Comparison of ENCODE assay signal across 1 cellular context in the genomic region with DNA sequence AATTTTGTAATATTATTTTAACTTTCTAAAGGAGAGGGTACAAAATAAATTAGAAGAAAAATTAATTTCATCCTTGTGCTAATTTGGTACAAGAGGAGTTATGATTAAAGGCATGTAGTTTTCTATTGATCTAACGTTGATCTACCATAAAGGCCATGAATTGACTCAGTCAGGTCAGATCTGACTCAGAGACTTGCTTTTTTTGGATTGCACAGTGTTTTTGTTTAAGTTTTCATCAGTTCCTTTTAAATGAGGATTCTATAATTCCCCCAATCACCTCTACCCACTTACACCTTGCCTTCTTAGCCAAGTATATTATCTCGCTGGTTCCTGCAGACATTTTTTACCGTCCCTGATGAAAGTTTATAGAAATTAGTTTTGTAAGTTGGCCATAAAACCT.
A peak's percentile ranks its signal among the peaks of the same experiment; 100 is the strongest.
TF ChIP-seq lines count a peak whose summit lies in the region.

No MANE protein-coding gene starts in this region.

TF ChIP-seq in GM12878, 131 proteins besides CTCF, POLR2A, EP300 and RAD21 (continues in another document):
- TF ChIP-seq, protein P1, sequence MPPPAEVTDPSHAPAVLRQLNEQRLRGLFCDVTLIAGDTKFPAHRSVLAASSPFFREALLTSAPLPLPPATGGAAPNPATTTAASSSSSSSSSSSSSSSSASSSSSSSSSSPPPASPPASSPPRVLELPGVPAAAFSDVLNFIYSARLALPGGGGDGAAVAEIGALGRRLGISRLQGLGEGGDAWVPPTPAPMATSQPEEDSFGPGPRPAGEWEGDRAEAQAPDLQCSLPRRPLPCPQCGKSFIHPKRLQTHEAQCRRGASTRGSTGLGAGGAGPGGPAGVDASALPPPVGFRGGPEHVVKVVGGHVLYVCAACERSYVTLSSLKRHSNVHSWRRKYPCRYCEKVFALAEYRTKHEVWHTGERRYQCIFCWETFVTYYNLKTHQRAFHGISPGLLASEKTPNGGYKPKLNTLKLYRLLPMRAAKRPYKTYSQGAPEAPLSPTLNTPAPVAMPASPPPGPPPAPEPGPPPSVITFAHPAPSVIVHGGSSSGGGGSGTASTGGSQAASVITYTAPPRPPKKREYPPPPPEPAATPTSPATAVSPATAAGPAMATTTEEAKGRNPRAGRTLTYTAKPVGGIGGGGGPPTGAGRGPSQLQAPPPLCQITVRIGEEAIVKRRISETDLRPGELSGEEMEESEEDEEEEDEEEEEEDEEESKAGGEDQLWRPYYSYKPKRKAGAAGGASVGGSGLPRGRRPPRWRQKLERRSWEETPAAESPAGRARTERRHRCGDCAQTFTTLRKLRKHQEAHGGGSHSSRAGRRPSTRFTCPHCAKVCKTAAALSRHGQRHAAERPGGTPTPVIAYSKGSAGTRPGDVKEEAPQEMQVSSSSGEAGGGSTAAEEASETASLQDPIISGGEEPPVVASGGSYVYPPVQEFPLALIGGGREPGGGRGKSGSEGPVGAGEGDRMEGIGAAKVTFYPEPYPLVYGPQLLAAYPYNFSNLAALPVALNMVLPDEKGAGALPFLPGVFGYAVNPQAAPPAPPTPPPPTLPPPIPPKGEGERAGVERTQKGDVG (CRISPR knock-in tag; IDR thresholded peaks at IDR 0.05), result no peak
- TF ChIP-seq JUNB (IDR thresholded peaks at IDR 0.05) (peak; percentile 98), BCL11A (IDR thresholded peaks at IDR 0.05; ENCODE audit: low read depth, low read length) (peak; percentile 45; the same call in 1 of the 2 replicates), ASH2L (IDR thresholded peaks at IDR 0.05; ENCODE audit: borderline replicate concordance, low read depth) (no peak), KAT2A (conservative IDR thresholded peaks at IDR 0.05; ENCODE audit: control insufficient read depth, low read depth, low read length) (no peak), ZNF274 (IDR thresholded peaks at IDR 0.05; ENCODE audit: insufficient read depth, insufficient read length) (no peak), FOXK2 (IDR thresholded peaks at IDR 0.05) (no peak), ZBED1 (IDR thresholded peaks at IDR 0.05; ENCODE audit: borderline replicate concordance) (no peak), ZNF622 (IDR thresholded peaks at IDR 0.05) (no peak), CEBPB (IDR thresholded peaks at IDR 0.05; ENCODE audit: borderline replicate concordance in 1 of 2, low read depth in 2 of 2, low read length in 2 of 2) (no peak), SIN3A (IDR thresholded peaks at IDR 0.05; ENCODE audit: low read depth, low read length) (no peak), SREBF1 (IDR thresholded peaks at IDR 0.05; ENCODE audit: low read length) (no peak), IRF4 (IDR thresholded peaks at IDR 0.05; ENCODE audit: low read depth, low read length) (peak; percentile 83; the same call in 1 of the 2 replicates), PAX8 (IDR thresholded peaks at IDR 0.05) (no peak), EED (IDR thresholded peaks at IDR 0.05; ENCODE audit: low read depth) (0 out of 2 replicates have a peak, but pooled peaks have one; percentile 34), BACH1 (IDR thresholded peaks at IDR 0.05; ENCODE audit: borderline replicate concordance) (no peak), IKZF2 (IDR thresholded peaks at IDR 0.05) (peak in 1 of 2 experiments; percentile 17; a peak in 1 of 4 replicates), PAX5 (IDR thresholded peaks at IDR 0.05; ENCODE audit: borderline replicate concordance, low read depth, low read length) (no peak), MTA3 (IDR thresholded peaks at IDR 0.05; ENCODE audit: borderline replicate concordance, low read length) (no peak), ESRRA (IDR thresholded peaks at IDR 0.05; ENCODE audit: low read length) (no peak), MEF2B (IDR thresholded peaks at IDR 0.05; ENCODE audit: partially characterized antibody, poor library complexity, severe bottlenecking) (no peak), RFX5 (IDR thresholded peaks at IDR 0.05; ENCODE audit: low read depth, low read length) (no peak), CREM (IDR thresholded peaks at IDR 0.05; ENCODE audit: low read depth) (peak; percentile 49; the same call in 1 of the 2 replicates), TBL1XR1 (IDR thresholded peaks at IDR 0.05; ENCODE audit: low read depth, low read length) (no peak), SRF (IDR thresholded peaks at IDR 0.05; ENCODE audit: low read depth in 2 of 2, low read length in 2 of 2) (0 out of 4 replicates have a peak, but pooled peaks of 1 of the 2 experiments have one; percentile 35), MTA2 (IDR thresholded peaks at IDR 0.05; ENCODE audit: low read depth) (peak; percentile 29; the same call in 1 of the 2 replicates), MEF2A (IDR thresholded peaks at IDR 0.05; ENCODE audit: insufficient read depth, low read depth, low read length) (peak; percentile 87; the same call in 1 of the 2 replicates), TCF12 (IDR thresholded peaks at IDR 0.05; ENCODE audit: low read depth, low read length) (no peak), MYC (IDR thresholded peaks at IDR 0.05; ENCODE audit: insufficient read depth, insufficient read length, insufficient replicate concordance, low read length, severe bottlenecking) (no peak), FOS (IDR thresholded peaks at IDR 0.05; ENCODE audit: borderline replicate concordance, extremely low read depth, insufficient read length) (no peak), TCF7 (IDR thresholded peaks at IDR 0.05; ENCODE audit: borderline replicate concordance) (peak; percentile 73; the same call in 1 of the 2 replicates), RUNX3 (IDR thresholded peaks at IDR 0.05; ENCODE audit: low read length) (peak; percentile 74), SUZ12 (IDR thresholded peaks at IDR 0.05; ENCODE audit: unreplicated experiment) (no peak), ETV6 (conservative IDR thresholded peaks at IDR 0.05 in 1 of 2, IDR thresholded peaks at IDR 0.05 in 1 of 2; ENCODE audit: borderline replicate concordance in 1 of 2, low read depth in 1 of 2) (peak in 1 of 2 experiments; percentile 33; a peak in 1 of 4 replicates), ZZZ3 (IDR thresholded peaks at IDR 0.05; ENCODE audit: control insufficient read depth, insufficient read length, low read depth) (no peak), CREB1 (IDR thresholded peaks at IDR 0.05; ENCODE audit: low read depth) (no peak), KDM1A (IDR thresholded peaks at IDR 0.05; ENCODE audit: borderline replicate concordance) (no peak), NFIC (IDR thresholded peaks at IDR 0.05; ENCODE audit: low read depth, low read length) (peak; percentile 83), CBX3 (IDR thresholded peaks at IDR 0.05; ENCODE audit: borderline replicate concordance, low read depth) (no peak)
- TF ChIP-seq, protein P2, sequence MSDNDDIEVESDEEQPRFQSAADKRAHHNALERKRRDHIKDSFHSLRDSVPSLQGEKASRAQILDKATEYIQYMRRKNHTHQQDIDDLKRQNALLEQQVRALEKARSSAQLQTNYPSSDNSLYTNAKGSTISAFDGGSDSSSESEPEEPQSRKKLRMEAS (IDR thresholded peaks at IDR 0.05; ENCODE audit: low read depth, low read length), result no peak
- TF ChIP-seq, protein P3, sequence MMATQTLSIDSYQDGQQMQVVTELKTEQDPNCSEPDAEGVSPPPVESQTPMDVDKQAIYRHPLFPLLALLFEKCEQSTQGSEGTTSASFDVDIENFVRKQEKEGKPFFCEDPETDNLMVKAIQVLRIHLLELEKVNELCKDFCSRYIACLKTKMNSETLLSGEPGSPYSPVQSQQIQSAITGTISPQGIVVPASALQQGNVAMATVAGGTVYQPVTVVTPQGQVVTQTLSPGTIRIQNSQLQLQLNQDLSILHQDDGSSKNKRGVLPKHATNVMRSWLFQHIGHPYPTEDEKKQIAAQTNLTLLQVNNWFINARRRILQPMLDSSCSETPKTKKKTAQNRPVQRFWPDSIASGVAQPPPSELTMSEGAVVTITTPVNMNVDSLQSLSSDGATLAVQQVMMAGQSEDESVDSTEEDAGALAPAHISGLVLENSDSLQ (IDR thresholded peaks at IDR 0.05), result no peak
- TF ChIP-seq, protein P4, sequence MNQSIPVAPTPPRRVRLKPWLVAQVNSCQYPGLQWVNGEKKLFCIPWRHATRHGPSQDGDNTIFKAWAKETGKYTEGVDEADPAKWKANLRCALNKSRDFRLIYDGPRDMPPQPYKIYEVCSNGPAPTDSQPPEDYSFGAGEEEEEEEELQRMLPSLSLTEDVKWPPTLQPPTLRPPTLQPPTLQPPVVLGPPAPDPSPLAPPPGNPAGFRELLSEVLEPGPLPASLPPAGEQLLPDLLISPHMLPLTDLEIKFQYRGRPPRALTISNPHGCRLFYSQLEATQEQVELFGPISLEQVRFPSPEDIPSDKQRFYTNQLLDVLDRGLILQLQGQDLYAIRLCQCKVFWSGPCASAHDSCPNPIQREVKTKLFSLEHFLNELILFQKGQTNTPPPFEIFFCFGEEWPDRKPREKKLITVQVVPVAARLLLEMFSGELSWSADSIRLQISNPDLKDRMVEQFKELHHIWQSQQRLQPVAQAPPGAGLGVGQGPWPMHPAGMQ (IDR thresholded peaks at IDR 0.05; ENCODE audit: borderline replicate concordance), result no peak
- TF ChIP-seq, protein P5, sequence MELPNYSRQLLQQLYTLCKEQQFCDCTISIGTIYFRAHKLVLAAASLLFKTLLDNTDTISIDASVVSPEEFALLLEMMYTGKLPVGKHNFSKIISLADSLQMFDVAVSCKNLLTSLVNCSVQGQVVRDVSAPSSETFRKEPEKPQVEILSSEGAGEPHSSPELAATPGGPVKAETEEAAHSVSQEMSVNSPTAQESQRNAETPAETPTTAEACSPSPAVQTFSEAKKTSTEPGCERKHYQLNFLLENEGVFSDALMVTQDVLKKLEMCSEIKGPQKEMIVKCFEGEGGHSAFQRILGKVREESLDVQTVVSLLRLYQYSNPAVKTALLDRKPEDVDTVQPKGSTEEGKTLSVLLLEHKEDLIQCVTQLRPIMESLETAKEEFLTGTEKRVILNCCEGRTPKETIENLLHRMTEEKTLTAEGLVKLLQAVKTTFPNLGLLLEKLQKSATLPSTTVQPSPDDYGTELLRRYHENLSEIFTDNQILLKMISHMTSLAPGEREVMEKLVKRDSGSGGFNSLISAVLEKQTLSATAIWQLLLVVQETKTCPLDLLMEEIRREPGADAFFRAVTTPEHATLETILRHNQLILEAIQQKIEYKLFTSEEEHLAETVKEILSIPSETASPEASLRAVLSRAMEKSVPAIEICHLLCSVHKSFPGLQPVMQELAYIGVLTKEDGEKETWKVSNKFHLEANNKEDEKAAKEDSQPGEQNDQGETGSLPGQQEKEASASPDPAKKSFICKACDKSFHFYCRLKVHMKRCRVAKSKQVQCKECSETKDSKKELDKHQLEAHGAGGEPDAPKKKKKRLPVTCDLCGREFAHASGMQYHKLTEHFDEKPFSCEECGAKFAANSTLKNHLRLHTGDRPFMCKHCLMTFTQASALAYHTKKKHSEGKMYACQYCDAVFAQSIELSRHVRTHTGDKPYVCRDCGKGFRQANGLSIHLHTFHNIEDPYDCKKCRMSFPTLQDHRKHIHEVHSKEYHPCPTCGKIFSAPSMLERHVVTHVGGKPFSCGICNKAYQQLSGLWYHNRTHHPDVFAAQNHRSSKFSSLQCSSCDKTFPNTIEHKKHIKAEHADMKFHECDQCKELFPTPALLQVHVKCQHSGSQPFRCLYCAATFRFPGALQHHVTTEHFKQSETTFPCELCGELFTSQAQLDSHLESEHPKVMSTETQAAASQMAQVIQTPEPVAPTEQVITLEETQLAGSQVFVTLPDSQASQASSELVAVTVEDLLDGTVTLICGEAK (IDR thresholded peaks at IDR 0.05; ENCODE audit: borderline replicate concordance), result no peak
- TF ChIP-seq, protein P6, sequence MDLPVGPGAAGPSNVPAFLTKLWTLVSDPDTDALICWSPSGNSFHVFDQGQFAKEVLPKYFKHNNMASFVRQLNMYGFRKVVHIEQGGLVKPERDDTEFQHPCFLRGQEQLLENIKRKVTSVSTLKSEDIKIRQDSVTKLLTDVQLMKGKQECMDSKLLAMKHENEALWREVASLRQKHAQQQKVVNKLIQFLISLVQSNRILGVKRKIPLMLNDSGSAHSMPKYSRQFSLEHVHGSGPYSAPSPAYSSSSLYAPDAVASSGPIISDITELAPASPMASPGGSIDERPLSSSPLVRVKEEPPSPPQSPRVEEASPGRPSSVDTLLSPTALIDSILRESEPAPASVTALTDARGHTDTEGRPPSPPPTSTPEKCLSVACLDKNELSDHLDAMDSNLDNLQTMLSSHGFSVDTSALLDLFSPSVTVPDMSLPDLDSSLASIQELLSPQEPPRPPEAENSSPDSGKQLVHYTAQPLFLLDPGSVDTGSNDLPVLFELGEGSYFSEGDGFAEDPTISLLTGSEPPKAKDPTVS (IDR thresholded peaks at IDR 0.05; ENCODE audit: low read depth, low read length), result no peak
- TF ChIP-seq, protein P7, sequence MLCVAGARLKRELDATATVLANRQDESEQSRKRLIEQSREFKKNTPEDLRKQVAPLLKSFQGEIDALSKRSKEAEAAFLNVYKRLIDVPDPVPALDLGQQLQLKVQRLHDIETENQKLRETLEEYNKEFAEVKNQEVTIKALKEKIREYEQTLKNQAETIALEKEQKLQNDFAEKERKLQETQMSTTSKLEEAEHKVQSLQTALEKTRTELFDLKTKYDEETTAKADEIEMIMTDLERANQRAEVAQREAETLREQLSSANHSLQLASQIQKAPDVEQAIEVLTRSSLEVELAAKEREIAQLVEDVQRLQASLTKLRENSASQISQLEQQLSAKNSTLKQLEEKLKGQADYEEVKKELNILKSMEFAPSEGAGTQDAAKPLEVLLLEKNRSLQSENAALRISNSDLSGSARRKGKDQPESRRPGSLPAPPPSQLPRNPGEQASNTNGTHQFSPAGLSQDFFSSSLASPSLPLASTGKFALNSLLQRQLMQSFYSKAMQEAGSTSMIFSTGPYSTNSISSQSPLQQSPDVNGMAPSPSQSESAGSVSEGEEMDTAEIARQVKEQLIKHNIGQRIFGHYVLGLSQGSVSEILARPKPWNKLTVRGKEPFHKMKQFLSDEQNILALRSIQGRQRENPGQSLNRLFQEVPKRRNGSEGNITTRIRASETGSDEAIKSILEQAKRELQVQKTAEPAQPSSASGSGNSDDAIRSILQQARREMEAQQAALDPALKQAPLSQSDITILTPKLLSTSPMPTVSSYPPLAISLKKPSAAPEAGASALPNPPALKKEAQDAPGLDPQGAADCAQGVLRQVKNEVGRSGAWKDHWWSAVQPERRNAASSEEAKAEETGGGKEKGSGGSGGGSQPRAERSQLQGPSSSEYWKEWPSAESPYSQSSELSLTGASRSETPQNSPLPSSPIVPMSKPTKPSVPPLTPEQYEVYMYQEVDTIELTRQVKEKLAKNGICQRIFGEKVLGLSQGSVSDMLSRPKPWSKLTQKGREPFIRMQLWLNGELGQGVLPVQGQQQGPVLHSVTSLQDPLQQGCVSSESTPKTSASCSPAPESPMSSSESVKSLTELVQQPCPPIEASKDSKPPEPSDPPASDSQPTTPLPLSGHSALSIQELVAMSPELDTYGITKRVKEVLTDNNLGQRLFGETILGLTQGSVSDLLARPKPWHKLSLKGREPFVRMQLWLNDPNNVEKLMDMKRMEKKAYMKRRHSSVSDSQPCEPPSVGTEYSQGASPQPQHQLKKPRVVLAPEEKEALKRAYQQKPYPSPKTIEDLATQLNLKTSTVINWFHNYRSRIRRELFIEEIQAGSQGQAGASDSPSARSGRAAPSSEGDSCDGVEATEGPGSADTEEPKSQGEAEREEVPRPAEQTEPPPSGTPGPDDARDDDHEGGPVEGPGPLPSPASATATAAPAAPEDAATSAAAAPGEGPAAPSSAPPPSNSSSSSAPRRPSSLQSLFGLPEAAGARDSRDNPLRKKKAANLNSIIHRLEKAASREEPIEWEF (IDR thresholded peaks at IDR 0.05; ENCODE audit: insufficient replicate concordance, low read depth, low read length), result no peak
- TF ChIP-seq, protein P8, sequence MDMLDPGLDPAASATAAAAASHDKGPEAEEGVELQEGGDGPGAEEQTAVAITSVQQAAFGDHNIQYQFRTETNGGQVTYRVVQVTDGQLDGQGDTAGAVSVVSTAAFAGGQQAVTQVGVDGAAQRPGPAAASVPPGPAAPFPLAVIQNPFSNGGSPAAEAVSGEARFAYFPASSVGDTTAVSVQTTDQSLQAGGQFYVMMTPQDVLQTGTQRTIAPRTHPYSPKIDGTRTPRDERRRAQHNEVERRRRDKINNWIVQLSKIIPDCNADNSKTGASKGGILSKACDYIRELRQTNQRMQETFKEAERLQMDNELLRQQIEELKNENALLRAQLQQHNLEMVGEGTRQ (IDR thresholded peaks at IDR 0.05; ENCODE audit: borderline replicate concordance, low read depth, low read length), result no peak
